Comparison of ENCODE assay signal across 20 cellular contexts in genomic region chr16:1635070-1635469, GRCh38.
"Had no signal": no experiment of that assay in that cellular context is flagged by ENCODE, and none has a peak within 500 bp of the region (broad histone marks: within the 10 kb centered on the region; RNA-seq: fewer than 3 reads in every experiment).

No MANE protein-coding gene starts in this region.

- H3K27me3 Mint-ChIP-seq: activated CD8-positive, alpha-beta memory T cell treated with anti-CD3 and anti-CD28 coated beads, Interleukin-2, amount 10 ng/mL, durations not matched to agents 7 days and 5 days; activated naive CD4-positive, alpha-beta T cell treated with anti-CD3 and anti-CD28 coated beads, Interleukin-2, amount 10 ng/mL, durations not matched to agents 7 days and 5 days; dendritic cell treated with granulocyte-macrophage colony-stimulating factor and Interleukin-4, amounts not matched to agents 40 ng/mL and 50 ng/mL, for 4 days; stimulated activated naive CD8-positive, alpha-beta T cell treated with anti-CD3 and anti-CD28 coated beads, Interleukin-15, Interleukin-2, amounts not matched to agents 100 ng/mL and 50 ng/mL, for 24 hours; type B pancreatic cell had no signal

- H3K27ac ChIP-seq: cardiac muscle cell, esophagus squamous epithelium, lower lobe of right lung, spleen, suprapubic skin had no signal

- DNase-seq: activated CD4-positive, alpha-beta T cell treated with anti-CD3 and anti-CD28 coated beads, Interleukin-2, amount 50 U/mL, for 1 hour; activated CD4-positive, CD25-positive, alpha-beta regulatory T cell; activated CD8-positive, alpha-beta memory T cell treated with anti-CD3 and anti-CD28 coated beads, Interleukin-2, amount 10 ng/mL, durations not matched to agents 7 days and 5 days; activated naive CD4-positive, alpha-beta T cell treated with anti-CD3 and anti-CD28 coated beads, Interleukin-2, amount 10 ng/mL, durations not matched to agents 7 days and 5 days; effector memory CD4-positive, alpha-beta T cell; esophagus squamous epithelium; left colon; lower lobe of right lung; occipital lobe; posterior cingulate gyrus; retina; spleen; T-helper 1 cell; T-helper 9 cell had no signal

- H3K9me3 ChIP-seq: esophagus squamous epithelium, lower lobe of right lung, spleen, suprapubic skin had no signal

- H3K4me1 Mint-ChIP-seq: nephron had no signal

- H3K4me1 ChIP-seq: esophagus squamous epithelium, lower lobe of right lung, suprapubic skin had no signal

- H3K27me3 ChIP-seq: cardiac muscle cell, esophagus squamous epithelium, spleen, suprapubic skin had no signal

- H3K27ac Mint-ChIP-seq: activated CD8-positive, alpha-beta memory T cell treated with anti-CD3 and anti-CD28 coated beads, Interleukin-2, amount 10 ng/mL, durations not matched to agents 7 days and 5 days; activated naive CD4-positive, alpha-beta T cell treated with anti-CD3 and anti-CD28 coated beads, Interleukin-2, amount 10 ng/mL, durations not matched to agents 7 days and 5 days; dendritic cell treated with granulocyte-macrophage colony-stimulating factor and Interleukin-4, amounts not matched to agents 40 ng/mL and 50 ng/mL, for 4 days; nephron; type B pancreatic cell had no signal

- H3K9me3 Mint-ChIP-seq: activated naive CD4-positive, alpha-beta T cell treated with anti-CD3 and anti-CD28 coated beads, Interleukin-2, amount 10 ng/mL, durations not matched to agents 7 days and 5 days; dendritic cell treated with granulocyte-macrophage colony-stimulating factor and Interleukin-4, amounts not matched to agents 40 ng/mL and 50 ng/mL, for 4 days; nephron; stimulated activated naive CD8-positive, alpha-beta T cell treated with anti-CD3 and anti-CD28 coated beads, Interleukin-15, Interleukin-2, amounts not matched to agents 100 ng/mL and 50 ng/mL, for 24 hours; type B pancreatic cell had no signal

- H3K4me3 ChIP-seq: cardiac muscle cell, esophagus squamous epithelium, lower lobe of right lung, spleen, suprapubic skin had no signal

- H3K4me3 Mint-ChIP-seq: activated CD8-positive, alpha-beta memory T cell treated with anti-CD3 and anti-CD28 coated beads, Interleukin-2, amount 10 ng/mL, durations not matched to agents 7 days and 5 days; activated naive CD4-positive, alpha-beta T cell treated with anti-CD3 and anti-CD28 coated beads, Interleukin-2, amount 10 ng/mL, durations not matched to agents 7 days and 5 days; dendritic cell treated with granulocyte-macrophage colony-stimulating factor and Interleukin-4, amounts not matched to agents 40 ng/mL and 50 ng/mL, for 4 days; nephron; stimulated activated naive CD8-positive, alpha-beta T cell treated with anti-CD3 and anti-CD28 coated beads, Interleukin-15, Interleukin-2, amounts not matched to agents 100 ng/mL and 50 ng/mL, for 24 hours; type B pancreatic cell had no signal

- ATAC-seq: activated CD8-positive, alpha-beta memory T cell treated with anti-CD3 and anti-CD28 coated beads, Interleukin-2, amount 10 ng/mL, durations not matched to agents 7 days and 5 days; left colon; lower lobe of right lung had no signal
